ENCODE assay signal across 9 cellular contexts in genomic region chr5:145975361-145976066, GRCh38. TPM values are rescaled to one million over a fixed set of nuclear protein-coding genes. Genes with fewer than 3 reads are reported as not detected.
A peak's percentile ranks its signal among the peaks of the same experiment; 100 is the strongest.
DNase-seq lines count a peak whose midpoint lies in the region; ATAC-seq and TF ChIP-seq lines count a peak whose summit lies in the region.
"Had no signal": no experiment of that assay in that cellular context is flagged by ENCODE, and none has a peak within 500 bp of the region (broad histone marks: within the 10 kb centered on the region; RNA-seq: fewer than 3 reads in every experiment).

No MANE protein-coding gene starts in this region.

- H3K36me3 ChIP-seq in gastroesophageal sphincter = no peaks in the 10 kb centered on the region

- no peaks in the 10 kb centered on the region for H3K4me1 ChIP-seq in gastroesophageal sphincter

- ATAC-seq in GM18867 (IDR thresholded peaks at IDR 0.05; ENCODE audit: unreplicated experiment) = peak; percentile 28
- ATAC-seq in HG03432 (IDR thresholded peaks at IDR 0.05; ENCODE audit: unreplicated experiment) = peak; percentile 50
- peak; percentile 16 for ATAC-seq in omental fat pad (ENCODE audit: low FRiP score)
- ATAC-seq in gastroesophageal sphincter = no peak
- ATAC-seq: effector memory CD8-positive, alpha-beta T cell had no signal

- no peak for TF ChIP-seq CTCF in astrocyte of the spinal cord (IDR thresholded peaks at IDR 0.05; ENCODE audit: low read depth, low read length)
- TF ChIP-seq CTCF in omental fat pad (IDR thresholded peaks at IDR 0.05) = no peak
- no peak for TF ChIP-seq CTCF in gastroesophageal sphincter (IDR thresholded peaks at IDR 0.05)

- in situ Hi-C loops in astrocyte of the spinal cord (cut with HindIII; ENCODE audit: low sequenced_read_pairs) = no loop called here

- no peaks in the 10 kb centered on the region for H3K27me3 ChIP-seq in gastroesophageal sphincter

- DNase-seq in astrocyte of the spinal cord (ENCODE audit: low read depth, low spot score) (peak; percentile 94), omental fat pad (ENCODE audit: low spot score) (no peak), pons (ENCODE audit: low spot score) (no peak), NOMO-1 treated with dmso at 0.1 percent for 144 hours (lab: John Stamatoyannopoulos, UW; ENCODE audit: unreplicated experiment) (no peak), NCI-H1105 treated with DMSO at 0.1 percent for 48 hours (lab: John Stamatoyannopoulos, UW) (no peak)
- DNase-seq: effector memory CD8-positive, alpha-beta T cell had no signal

- no peak for TF ChIP-seq POLR2A in gastroesophageal sphincter (IDR thresholded peaks at IDR 0.05)

- H3K9me3 ChIP-seq in gastroesophageal sphincter = no peaks in the 10 kb centered on the region

- no peak overlapping the region for H3K27ac ChIP-seq in gastroesophageal sphincter

- H3K4me3 ChIP-seq in astrocyte of the spinal cord (ENCODE audit: low read depth, low read length) = no peak overlapping the region
- no peak overlapping the region for H3K4me3 ChIP-seq in gastroesophageal sphincter

- TF ChIP-seq EP300 in gastroesophageal sphincter (IDR thresholded peaks at IDR 0.05) = no peak

- 50 to 81% methylated on average over 2 of the region's 3 CpGs for WGBS in gastroesophageal sphincter (ENCODE audit: low coverage in 1 of 2), 2 donors

RNA-seq across cellular contexts. Expression of gene SH3RF2, which starts 39.1 kb away (rescaled TPM):
- total RNA-seq in omental fat pad (1 to 10 TPM in 3 of 4 donors, under 1 TPM in 1; 0.65 to 4.2 (median 2.1) TPM), gastroesophageal sphincter (1 to 10 TPM in 3 of 4 donors, under 1 TPM in 1; 0.27 to 5.2 (median 1.0) TPM)
